Comparison of ENCODE assay signal across 13 cellular contexts in the genomic region with DNA sequence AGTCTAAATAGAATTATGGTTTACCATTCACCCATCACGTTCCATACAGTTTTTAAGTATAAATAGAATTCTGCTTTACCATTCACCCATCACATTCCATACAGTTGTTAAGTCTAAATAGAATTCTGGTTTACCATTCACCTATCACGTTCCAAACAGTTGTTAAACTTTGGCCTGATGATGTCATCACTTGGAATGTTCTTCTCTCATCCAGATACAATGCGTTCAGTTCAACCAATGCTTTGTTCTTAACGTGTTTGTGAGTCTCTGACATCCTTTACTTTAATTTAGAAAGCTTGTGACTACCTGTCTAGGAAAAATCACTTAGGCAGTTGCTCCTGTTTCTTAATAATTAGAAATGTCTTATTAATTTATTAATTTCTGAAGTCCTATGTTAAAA.
A peak's percentile ranks its signal among the peaks of the same experiment; 100 is the strongest.
DNase-seq lines count a peak whose midpoint lies in the region; ATAC-seq and TF ChIP-seq lines count a peak whose summit lies in the region.
"Had no signal": no experiment of that assay in that cellular context is flagged by ENCODE, and none has a peak within 500 bp of the region (broad histone marks: within the 10 kb centered on the region; RNA-seq: fewer than 3 reads in every experiment).

No MANE protein-coding gene starts in this region.

- H3K4me1 ChIP-seq in lower lobe of right lung = no peaks in the 10 kb centered on the region

- no peak overlapping the region for H3K27ac ChIP-seq in lower lobe of right lung

- peak; percentile 51 for ATAC-seq in left colon
- ATAC-seq in lower lobe of right lung = no peak

- H3K4me3 ChIP-seq in choroid plexus epithelial cell (ENCODE audit: low read depth, low read length) (no peak overlapping the region), lower lobe of right lung (no peak overlapping the region)

- no peaks in the 10 kb centered on the region for H3K36me3 ChIP-seq in lower lobe of right lung

- no peaks in the 10 kb centered on the region for H3K27me3 ChIP-seq in lower lobe of right lung (ENCODE audit: low read depth)

- no peaks in the 10 kb centered on the region for H3K9me3 ChIP-seq in lower lobe of right lung

- TF ChIP-seq CTCF in choroid plexus epithelial cell (conservative IDR thresholded peaks at IDR 0.05; ENCODE audit: low read depth, low read length) (no peak), lower lobe of right lung (IDR thresholded peaks at IDR 0.05) (no peak)

- DNase-seq in ACHN (peak; percentile 47), M059J (ENCODE audit: low read depth) (peak; percentile 45), choroid plexus epithelial cell (ENCODE audit: low read depth) (peak; percentile 86), left colon (no peak), lower lobe of right lung (no peak), NOMO-1 treated with DMSO at 0.1 percent for 48 hours (lab: John Stamatoyannopoulos, UW; ENCODE audit: unreplicated experiment) (no peak), T-helper 2 cell (no peak)
- no peak for DNase-seq in activated CD4-positive, alpha-beta T cell treated with anti-CD3 and anti-CD28 coated beads, Interleukin-2, amount 50 U/mL, for 1 hour
- DNase-seq: activated CD4-positive, alpha-beta T cell treated with anti-CD3 and anti-CD28 coated beads for 4 hours; COR-L47; KBM-7; NCI-H1694 treated with DMSO at 0.1 percent for 48 hours; NCI-H524 had no signal

- in situ Hi-C loops in ACHN (cut with HindIII; ENCODE audit: low pct_ligation_motif_present, low pct_unique_long_range_greater_than_20kb, low sequenced_read_pairs) = no loop called here

- intact Hi-C loops in left colon (cut with DNase I, micrococcal nuclease) = no loop called here
- intact Hi-C loops in lower lobe of right lung (cut with DNase I) = no loop called here

Comparison
In these comparisons a context has a peak if more than half of its experiments do, and no peak if none do; other contexts are left out.
1. DNase-seq: peak in ACHN (single experiment), M059J (single experiment) and choroid plexus epithelial cell (single experiment); none in left colon (0 of 2), lower lobe of right lung (single experiment), NOMO-1 treated with DMSO at 0.1 percent for 48 hours (single experiment), T-helper 2 cell (0 of 5) and activated CD4-positive, alpha-beta T cell treated with anti-CD3 and anti-CD28 coated beads, Interleukin-2, amount 50 U/mL, for 1 hour (single experiment).